In genomic region chr11:62556872-62557631, GRCh38 we compare ENCODE assay signal across 8 cellular contexts. TPM values are rescaled to one million over a fixed set of nuclear protein-coding genes. Genes with fewer than 3 reads are reported as not detected.
DNase-seq lines count a peak whose midpoint lies in the region; ATAC-seq and TF ChIP-seq lines count a peak whose summit lies in the region.

No MANE protein-coding gene starts in this region.

- peak overlapping the region; percentile 93 for H3K4me2 ChIP-seq in KMS-11

- peak overlapping the region in 1 of 10 donors; percentile 30 for H3K4me3 ChIP-seq in heart right ventricle
- H3K4me3 ChIP-seq in KMS-11 (IDR thresholded peaks at IDR 0.05; ENCODE audit: insufficient read depth, low read depth, low read length): no peak overlapping the region
- H3K4me3 ChIP-seq in adipocyte (ENCODE audit: low read length): peak overlapping the region; percentile 78

- peak overlapping the region; percentile 100 for H3K27ac Mint-ChIP-seq in memory B cell

- H4K20me1 ChIP-seq in KMS-11 (ENCODE audit: insufficient read depth): no peaks in the 10 kb centered on the region

- ATAC-seq in heart right ventricle: no peak
- ATAC-seq in memory B cell (ENCODE audit: low read depth): no peak
- no peak for ATAC-seq in GM19467 (IDR thresholded peaks at IDR 0.05; ENCODE audit: unreplicated experiment)
- ATAC-seq in HG03521 (IDR thresholded peaks at IDR 0.05; ENCODE audit: unreplicated experiment): no peak

- H3K36me3 Mint-ChIP-seq in memory B cell: peaks cover 17% of the 10 kb centered on the region

- TF ChIP-seq CTCF in heart right ventricle (IDR thresholded peaks at IDR 0.05): no peak
- no peak for TF ChIP-seq CTCF in KMS-11 (conservative IDR thresholded peaks at IDR 0.05; ENCODE audit: low read depth, low read length)

- no peaks in the 10 kb centered on the region for H3K27me3 ChIP-seq in heart right ventricle
- no peaks in the 10 kb centered on the region for H3K27me3 ChIP-seq in KMS-11 (ENCODE audit: insufficient read depth, low read depth)
- H3K27me3 ChIP-seq in adipocyte (replicated peaks; ENCODE audit: control insufficient read depth, insufficient read depth, low read length): no peaks in the 10 kb centered on the region

- H3K36me3 ChIP-seq in heart right ventricle (peaks cover 0 to 47% (median 25%) of the 10 kb centered on the region in 9 donors), KMS-11 (ENCODE audit: insufficient read depth) (peaks cover 11% of the 10 kb centered on the region; the same call in 1 of the 2 replicates), adipocyte (ENCODE audit: control insufficient read depth, insufficient read depth, low read length, severe bottlenecking) (peaks cover 30% of the 10 kb centered on the region)

- peaks cover 34 to 88% (median 74%) of the 10 kb centered on the region in 9 donors for H3K4me1 ChIP-seq in heart right ventricle
- peaks cover 98% of the 10 kb centered on the region for H3K4me1 ChIP-seq in KMS-11 (ENCODE audit: low read depth, poor library complexity, severe bottlenecking)
- H3K4me1 ChIP-seq in adipocyte (ENCODE audit: control insufficient read depth, insufficient read depth, low read length): peaks cover 68% of the 10 kb centered on the region

- H3K9ac ChIP-seq in KMS-11 (peak overlapping the region; percentile 80), adipocyte (ENCODE audit: low read length) (peak overlapping the region; percentile 83)

- H3K4me1 Mint-ChIP-seq in memory B cell: peaks cover 53% of the 10 kb centered on the region

- H3K9me3 ChIP-seq in heart right ventricle (no peaks in the 10 kb centered on the region), adipocyte (ENCODE audit: control insufficient read depth, low read length) (no peaks in the 10 kb centered on the region)

- 67 to 71% methylated on average over 3 of the region's 3 CpGs for WGBS in heart right ventricle, 2 donors

- peaks cover 8% of the 10 kb centered on the region; the same call in 1 of the 2 replicates for H3K79me2 ChIP-seq in KMS-11 (ENCODE audit: insufficient read depth, low read depth)

- peak overlapping the region; percentile 61 to 98 (median 92) for H3K27ac ChIP-seq in heart right ventricle
- peak overlapping the region; percentile 97 for H3K27ac ChIP-seq in KMS-11

- no peak overlapping the region for H2AFZ ChIP-seq in KMS-11 (ENCODE audit: low read depth)

- no peak for DNase-seq in heart right ventricle
- no peak for DNase-seq in cardiac septum (ENCODE audit: low spot score)
- DNase-seq in adipocyte (ENCODE audit: low read depth): no peak
- DNase-seq in memory B cell (ENCODE audit: low spot score in 2 of 2): no peak
- DNase-seq in NCI-H2227 treated with DMSO at 0.1 percent for 48 hours (lab: John Stamatoyannopoulos, UW): no peak

- no peaks in the 10 kb centered on the region for H3K9me3 Mint-ChIP-seq in memory B cell

- intact Hi-C loops in heart right ventricle (cut with DNase I) (loop anchor here in 3 of 10 donors (2.0 to 5.0 kb wide), 2 partner anchors 14 to 60 kb away; no protein-coding TSS in a partner anchor), cardiac septum (cut with DNase I) (no loop called here)

- H3K27me3 Mint-ChIP-seq in memory B cell: no peaks in the 10 kb centered on the region

- peak overlapping the region; percentile 75 for H3K4me3 Mint-ChIP-seq in memory B cell

RNA-seq across cellular contexts. Expression of gene AHNAK, which starts 10.4 kb away (rescaled TPM):
- total RNA-seq in heart right ventricle (100 to 1,000 TPM; 259 to 447 (median 386) TPM), cardiac septum (485 TPM)
- polyA plus RNA-seq in heart right ventricle: 100 to 1,000 TPM; 101 to 113 TPM

RNA-seq across cellular contexts. Expression of gene EEF1G, which starts 16.6 kb away (rescaled TPM):
- total RNA-seq in heart right ventricle (1,000 to 10,000 TPM in 5 of 10 donors, 100 to 1,000 TPM in 5; 784 to 1,131 (median 1,002) TPM), cardiac septum (735 TPM)
- polyA plus RNA-seq in heart right ventricle: 1,000 to 10,000 TPM in 1 of 2 donors, 100 to 1,000 TPM in 1; 555 to 1,173 TPM

RNA-seq across cellular contexts. Expression of gene TUT1, which starts 34.3 kb away (rescaled TPM):
- total RNA-seq in heart right ventricle (10 to 100 TPM in 8 of 10 donors, 1 to 10 TPM in 2; 8.2 to 17.9 (median 12.3) TPM), cardiac septum (11.7 TPM)
- polyA plus RNA-seq in heart right ventricle: 10 to 100 TPM in 1 of 2 donors, 1 to 10 TPM in 1; 9.3 to 19.2 TPM

RNA-seq across cellular contexts. Expression of gene MTA2, which starts 44.6 kb away (rescaled TPM):
- total RNA-seq in heart right ventricle (10 to 100 TPM; 25.0 to 45.3 (median 29.8) TPM), cardiac septum (36.8 TPM)
- 10 to 100 TPM; 22.1 to 35.3 TPM for polyA plus RNA-seq in heart right ventricle

RNA-seq across cellular contexts. Expression of gene EML3, which starts 55.5 kb away (rescaled TPM):
- 10 to 100 TPM in 8 of 10 donors, 1 to 10 TPM in 2; 7.7 to 27.2 (median 15.2) TPM for total RNA-seq in heart right ventricle
- polyA plus RNA-seq in heart right ventricle: 10 to 100 TPM; 18.9 to 50.4 TPM
- 29.6 TPM for total RNA-seq in cardiac septum
